ENCODE assay signal across 28 cellular contexts in genomic region chr1:54777011-54777410, GRCh38. TPM values are rescaled to one million over a fixed set of nuclear protein-coding genes. Genes with fewer than 3 reads are reported as not detected.
"Had no signal": no experiment of that assay in that cellular context is flagged by ENCODE, and none has a peak within 500 bp of the region (broad histone marks: within the 10 kb centered on the region; RNA-seq: fewer than 3 reads in every experiment).

No MANE protein-coding gene starts in this region.

- H3K9me3 Mint-ChIP-seq: activated CD4-positive, alpha-beta T cell treated with anti-CD3 and anti-CD28 coated beads, Interleukin-2, amount 10 ng/mL, durations not matched to agents 24 days and 14 days; activated naive CD4-positive, alpha-beta T cell treated with anti-CD3 and anti-CD28 coated beads, Interleukin-2, amount 50 U/mL, for 24 hours; activated T-cell treated with anti-CD3 and anti-CD28 coated beads, Interleukin-2, amount 50 U/mL, for 24 hours; activated T-helper 1 cell treated with anti-CD3 and anti-CD28 coated beads, Interleukin-12 subunit alpha, Interleukin-12 subunit beta, Interleukin-2, Interleukin-4 antibody, amounts not matched to agents 30 ng/mL and 10 ng/mL and 1 ng/mL, durations not matched to agents 14 hours and 24 hours and 36 hours; T-helper 1 cell treated with Interleukin-12 subunit alpha and Interleukin-12 subunit beta and Interleukin-4 antibody, amounts not matched to agents 30 μg/mL and 1 μg/mL, for 36 hours had no signal

- H3K36me3 ChIP-seq: breast epithelium, MG63 had no signal

- H3K4me3 ChIP-seq: breast epithelium, MG63, SK-N-MC had no signal

- H3K4me1 Mint-ChIP-seq: activated CD4-positive, alpha-beta T cell treated with anti-CD3 and anti-CD28 coated beads, Interleukin-2, amount 10 ng/mL, durations not matched to agents 24 days and 14 days; activated naive CD4-positive, alpha-beta T cell treated with anti-CD3 and anti-CD28 coated beads, Interleukin-2, amount 50 U/mL, for 24 hours had no signal

- DNase-seq: activated CD4-positive, alpha-beta T cell treated with anti-CD3 and anti-CD28 coated beads for 1 hour; activated CD4-positive, alpha-beta T cell treated with anti-CD3 and anti-CD28 coated beads, Interleukin-2, amount 10 ng/mL, durations not matched to agents 24 days and 14 days; activated CD4-positive, alpha-beta T cell treated with anti-CD3 and anti-CD28 coated beads, Interleukin-2, amount 50 U/mL, for 48 hours; activated CD8-positive, alpha-beta memory T cell treated with anti-CD3 and anti-CD28 coated beads, Interleukin-2, amount 10 ng/mL, durations not matched to agents 7 days and 5 days; activated effector memory CD4-positive, alpha-beta T cell treated with Interleukin-2 at 50 U/mL for 16 hours; activated naive CD4-positive, alpha-beta T cell; activated T-cell treated with anti-CD3 and anti-CD28 coated beads, Interleukin-2, amount 50 U/mL, for 24 hours; aorta; caudate nucleus; MG63; MV-4-11; NCI-H1092 treated with DMSO at 0.1 percent for 48 hours; NCI-H1417 treated with DMSO at 0.1 percent for 48 hours; NCI-H1930; NCI-H2107; NCI-H524 treated with DMSO at 0.1 percent for 48 hours; NCI-H774; NK-92 treated with Interleukin-12 subunit alpha and Interleukin-12 subunit beta, amount 100 ng/mL, for 24 hours; OCI-M1; RPMI8226; SW 1271 had no signal

- H3K27ac ChIP-seq: breast epithelium, SK-N-MC had no signal

- ATAC-seq: activated CD8-positive, alpha-beta memory T cell treated with anti-CD3 and anti-CD28 coated beads, Interleukin-2, amount 10 ng/mL, durations not matched to agents 7 days and 5 days; Panc1 had no signal

- H3K9me3 ChIP-seq: breast epithelium, MG63 had no signal

- H3K27me3 ChIP-seq: breast epithelium, MG63 had no signal

- H3K27ac Mint-ChIP-seq: activated CD4-positive, alpha-beta T cell treated with anti-CD3 and anti-CD28 coated beads, Interleukin-2, amount 10 ng/mL, durations not matched to agents 24 days and 14 days; activated CD8-positive, alpha-beta memory T cell treated with anti-CD3 and anti-CD28 coated beads, Interleukin-2, amount 10 ng/mL, durations not matched to agents 7 days and 5 days; activated naive CD4-positive, alpha-beta T cell treated with anti-CD3 and anti-CD28 coated beads, Interleukin-2, amount 50 U/mL, for 24 hours; activated T-cell treated with anti-CD3 and anti-CD28 coated beads, Interleukin-2, amount 50 U/mL, for 24 hours; activated T-helper 1 cell treated with anti-CD3 and anti-CD28 coated beads, Interleukin-12 subunit alpha, Interleukin-12 subunit beta, Interleukin-2, Interleukin-4 antibody, amounts not matched to agents 30 ng/mL and 10 ng/mL and 1 ng/mL, durations not matched to agents 14 hours and 24 hours and 36 hours; T-helper 1 cell treated with Interleukin-12 subunit alpha and Interleukin-12 subunit beta and Interleukin-4 antibody, amounts not matched to agents 30 μg/mL and 1 μg/mL, for 36 hours had no signal

- H3K27me3 Mint-ChIP-seq: activated CD4-positive, alpha-beta T cell treated with anti-CD3 and anti-CD28 coated beads, Interleukin-2, amount 10 ng/mL, durations not matched to agents 24 days and 14 days; activated CD8-positive, alpha-beta memory T cell treated with anti-CD3 and anti-CD28 coated beads, Interleukin-2, amount 10 ng/mL, durations not matched to agents 7 days and 5 days; activated naive CD4-positive, alpha-beta T cell treated with anti-CD3 and anti-CD28 coated beads, Interleukin-2, amount 50 U/mL, for 24 hours; activated T-cell treated with anti-CD3 and anti-CD28 coated beads, Interleukin-2, amount 50 U/mL, for 24 hours had no signal

- H3K4me3 Mint-ChIP-seq: activated CD4-positive, alpha-beta T cell treated with anti-CD3 and anti-CD28 coated beads, Interleukin-2, amount 10 ng/mL, durations not matched to agents 24 days and 14 days; activated CD8-positive, alpha-beta memory T cell treated with anti-CD3 and anti-CD28 coated beads, Interleukin-2, amount 10 ng/mL, durations not matched to agents 7 days and 5 days; activated naive CD4-positive, alpha-beta T cell treated with anti-CD3 and anti-CD28 coated beads, Interleukin-2, amount 50 U/mL, for 24 hours; activated T-cell treated with anti-CD3 and anti-CD28 coated beads, Interleukin-2, amount 50 U/mL, for 24 hours; activated T-helper 1 cell treated with anti-CD3 and anti-CD28 coated beads, Interleukin-12 subunit alpha, Interleukin-12 subunit beta, Interleukin-2, Interleukin-4 antibody, amounts not matched to agents 30 ng/mL and 10 ng/mL and 1 ng/mL, durations not matched to agents 14 hours and 24 hours and 36 hours; T-helper 1 cell treated with Interleukin-12 subunit alpha and Interleukin-12 subunit beta and Interleukin-4 antibody, amounts not matched to agents 30 μg/mL and 1 μg/mL, for 36 hours had no signal

RNA-seq across cellular contexts. Expression of gene TTC22, which starts 24.1 kb away (rescaled TPM):
- total RNA-seq: Right ventricle myocardium inferior had no signal
